Comparison of ENCODE assay signal across 7 cellular contexts in the genomic region with DNA sequence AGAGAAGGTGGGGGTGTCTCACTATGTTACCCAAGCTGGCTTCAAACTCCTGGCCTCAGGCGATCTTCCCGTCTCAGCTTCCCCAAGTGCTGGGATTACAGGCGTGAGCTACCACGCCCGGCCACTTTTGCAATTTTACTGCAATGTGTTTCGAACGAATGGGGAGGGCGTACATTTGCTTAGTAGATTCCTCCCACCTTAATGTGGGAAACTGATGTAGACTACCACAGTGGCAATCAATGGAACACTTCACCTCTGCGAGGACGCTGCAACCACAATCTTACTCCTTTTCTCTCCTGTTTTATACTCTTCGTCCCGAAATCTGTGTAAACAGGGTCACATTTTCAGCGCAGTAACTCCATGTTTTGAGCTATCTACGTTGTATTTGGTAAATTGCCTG. TPM values are rescaled to one million over a fixed set of nuclear protein-coding genes. Genes with fewer than 3 reads are reported as not detected.
A peak's percentile ranks its signal among the peaks of the same experiment; 100 is the strongest.
DNase-seq lines count a peak whose midpoint lies in the region; ATAC-seq and TF ChIP-seq lines count a peak whose summit lies in the region.
"Not testable (repeated sequence)": the region's sequence is repeated elsewhere in the genome, so short reads cannot be mapped to it uniquely, and the experiment has no call there.

No MANE protein-coding gene starts in this region.

- not testable (repeated sequence) for TF ChIP-seq CTCF in GM06990 (IDR thresholded peaks at IDR 0.05; ENCODE audit: insufficient read depth, low read length, poor library complexity, severe bottlenecking); WTC11 (IDR thresholded peaks at IDR 0.05); ascending aorta (IDR thresholded peaks at IDR 0.05); fibroblast of pulmonary artery (IDR thresholded peaks at IDR 0.05; ENCODE audit: low read length, missing control alignments)

- CTCF ChIA-PET in WTC11 (lab: Charles Lee): not testable (repeated sequence)

- H3K4me3 ChIP-seq in GM06990 (replicated peaks; ENCODE audit: low read depth, low read length) (0 out of 2 replicates have a peak overlapping the region, but pooled peaks have one; percentile 25), ascending aorta (peak overlapping the region; percentile 74 to 80), fibroblast of pulmonary artery (replicated peaks; ENCODE audit: low read depth, low read length) (peak overlapping the region; percentile 61)

- H3K9me3 ChIP-seq in ascending aorta: not testable (repeated sequence)

- not testable (repeated sequence) for ATAC-seq in WTC11; memory B cell (ENCODE audit: low read depth)
- peak; percentile 3 for ATAC-seq in sciatic nerve

- peak overlapping the region in 1 of 2 donors; percentile 91 for H3K27ac ChIP-seq in ascending aorta

- not testable (repeated sequence) for H3K36me3 Mint-ChIP-seq in WTC11, memory B cell

- peak overlapping the region; percentile 71 for H3K4me3 Mint-ChIP-seq in WTC11
- H3K4me3 Mint-ChIP-seq in memory B cell: peak overlapping the region; percentile 69

- H3K9me3 Mint-ChIP-seq in WTC11, memory B cell: not testable (repeated sequence)

- not testable (repeated sequence) for DNase-seq in GM06990 (ENCODE audit: extremely low read depth, insufficient read length); WTC11 (ENCODE audit: low spot score); ascending aorta (ENCODE audit: low spot score in 2 of 2); fibroblast of pulmonary artery (ENCODE audit: low read depth); memory B cell (ENCODE audit: low spot score in 2 of 2); sciatic nerve (ENCODE audit: low spot score)
- DNase-seq in NAMALWA (ENCODE audit: low spot score): peak; percentile 9

- H3K27me3 ChIP-seq in GM06990 (replicated peaks; ENCODE audit: control insufficient read depth, insufficient read depth, low read length); ascending aorta: not testable (repeated sequence)

- H3K4me1 ChIP-seq in ascending aorta: not testable (repeated sequence)

- POLR2A ChIA-PET in WTC11 (lab: Charles Lee): not testable (repeated sequence)

- not testable (repeated sequence) for H3K27me3 Mint-ChIP-seq in WTC11 (ENCODE audit: low read depth); memory B cell

- intact Hi-C loops in ascending aorta (cut with DNase I); sciatic nerve (cut with DNase I): not testable (repeated sequence)

- H3K27ac Mint-ChIP-seq in WTC11: not testable (repeated sequence)
- peak overlapping the region; percentile 89 for H3K27ac Mint-ChIP-seq in memory B cell

- not testable (repeated sequence) for H3K36me3 ChIP-seq in GM06990 (ENCODE audit: control insufficient read depth, insufficient read depth, low read length); ascending aorta

- H3K4me1 Mint-ChIP-seq in WTC11, memory B cell: not testable (repeated sequence)

RNA-seq across cellular contexts. Expression of a gene that starts 47.4 kb away (rescaled TPM):
- total RNA-seq in WTC11 (2021) (27.8 to 30.3 TPM (median 28.5 TPM) in 3 replicates), ascending aorta (17.3 TPM), sciatic nerve (35.7 TPM)

Comparison
In these comparisons a context has a peak if more than half of its experiments do, and no peak if none do; other contexts are left out.
1. H3K4me3 ChIP-seq: peak in every context shown above with its lines; median percentile 77 in ascending aorta; 61 in fibroblast of pulmonary artery; 25 in GM06990.